In the genomic region with DNA sequence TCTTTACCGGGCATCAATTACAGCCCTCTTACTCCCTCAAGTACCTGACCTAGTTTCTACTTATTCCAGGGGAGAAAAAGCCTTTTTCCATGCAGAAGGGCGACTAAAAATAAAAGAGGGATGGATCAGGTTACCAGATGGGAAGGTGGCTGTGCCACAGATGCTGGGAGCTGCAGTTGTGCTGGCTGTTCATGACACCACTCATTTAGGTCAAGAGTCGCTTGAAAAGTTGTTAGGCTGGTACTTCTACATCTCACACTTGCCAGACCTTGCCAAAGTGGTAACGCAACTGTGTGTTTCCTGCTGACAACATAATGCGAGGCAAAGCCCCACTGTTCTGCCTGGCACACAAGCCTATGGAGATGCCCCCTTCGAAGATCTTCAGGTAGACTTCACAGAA, we compare ENCODE assay signal across 25 cellular contexts.
"Had no signal": no experiment of that assay in that cellular context is flagged by ENCODE, and none has a peak within 500 bp of the region (broad histone marks: within the 10 kb centered on the region; RNA-seq: fewer than 3 reads in every experiment).

No MANE protein-coding gene starts in this region.

- H3K36me3 ChIP-seq: colonic mucosa, esophagus muscularis mucosa, gastroesophageal sphincter, heart left ventricle, ovary, sigmoid colon, thoracic aorta, transverse colon, vagina had no signal

- DNase-seq: colonic mucosa; effector CD8-positive, alpha-beta T cell; endodermal cell; foreskin keratinocyte; heart left ventricle; left cardiac atrium; left ventricle myocardium superior; natural killer cell; occipital lobe; ovary; posterior cingulate gyrus; psoas muscle; right cardiac atrium; sigmoid colon; stimulated activated CD4-positive, alpha-beta T cell treated with anti-CD3 and anti-CD28 coated beads, Interleukin-2, amount 100 ng/mL, for 24 hours; stimulated activated CD4-positive, alpha-beta T cell treated with anti-CD3 and anti-CD28 coated beads, Interleukin-4, amount 100 ng/mL, for 4 hours; stimulated activated naive CD8-positive, alpha-beta T cell treated with anti-CD3 and anti-CD28 coated beads, Interleukin-15, Interleukin-2, amounts not matched to agents 100 U/mL and 50 U/mL, for 24 hours; transverse colon had no signal

- FAIRE-seq: islet of Langerhans had no signal

- H3K4me1 ChIP-seq: colonic mucosa, esophagus muscularis mucosa, foreskin keratinocyte, gastroesophageal sphincter, heart left ventricle, psoas muscle, sigmoid colon, transverse colon, vagina had no signal

- H3K27ac ChIP-seq: colonic mucosa, esophagus muscularis mucosa, foreskin keratinocyte, gastroesophageal sphincter, heart left ventricle, hepatocyte, ovary, psoas muscle, sigmoid colon, thoracic aorta, transverse colon, vagina had no signal

- H3K9me3 ChIP-seq: colonic mucosa, gastroesophageal sphincter, ovary, sigmoid colon, thoracic aorta, transverse colon, vagina had no signal

- H3K27me3 ChIP-seq: colonic mucosa, esophagus muscularis mucosa, foreskin keratinocyte, gastroesophageal sphincter, hepatocyte, ovary, sigmoid colon, transverse colon, vagina had no signal

- H3K4me3 ChIP-seq: colonic mucosa, esophagus muscularis mucosa, gastroesophageal sphincter, heart left ventricle, hepatocyte, lung, ovary, psoas muscle, sigmoid colon, thoracic aorta, transverse colon, vagina had no signal
